Comparison of ENCODE assay signal across 9 cellular contexts in genomic region chr2:195535911-195536522, GRCh38.
DNase-seq lines count a peak whose midpoint lies in the region; ATAC-seq, FAIRE-seq and TF ChIP-seq lines count a peak whose summit lies in the region.
"Had no signal": no experiment of that assay in that cellular context is flagged by ENCODE, and none has a peak within 500 bp of the region (broad histone marks: within the 10 kb centered on the region; RNA-seq: fewer than 3 reads in every experiment).

No MANE protein-coding gene starts in this region.

- H3K4me1 ChIP-seq in OCI-LY3 (ENCODE audit: low read length), result peaks cover 74% of the 10 kb centered on the region

- peak overlapping the region; percentile 68 for H3K27ac ChIP-seq in OCI-LY3 (ENCODE audit: low read length)

- peak overlapping the region; percentile 65 for H3K4me3 Mint-ChIP-seq in activated T-helper 1 cell treated with anti-CD3 and anti-CD28 coated beads, Interleukin-12 subunit alpha, Interleukin-12 subunit beta, Interleukin-2, Interleukin-4 antibody, amounts not matched to agents 30 ng/mL and 10 ng/mL and 1 ng/mL, durations not matched to agents 14 hours and 24 hours and 36 hours
- H3K4me3 Mint-ChIP-seq in HFFc6, result no peak overlapping the region

- intact Hi-C loops in activated T-helper 1 cell treated with anti-CD3 and anti-CD28 coated beads, Interleukin-12 subunit alpha, Interleukin-12 subunit beta, Interleukin-2, Interleukin-4 antibody, amounts not matched to agents 30 ng/mL and 10 ng/mL and 1 ng/mL, durations not matched to agents 14 hours and 24 hours and 36 hours (cut with micrococcal nuclease), result loop anchor here (1.0 to 10.0 kb wide), 8 partner anchors 8 to 1071 kb away; partner anchors contain the start of genes DNAH7, SLC39A10 and STK17B
- intact Hi-C loops in sciatic nerve (cut with DNase I), result no loop called here

- no peaks in the 10 kb centered on the region for H4K20me1 ChIP-seq in OCI-LY3 (ENCODE audit: insufficient read depth, low read length)

- peak overlapping the region; percentile 96 for H3K27ac Mint-ChIP-seq in activated T-helper 1 cell treated with anti-CD3 and anti-CD28 coated beads, Interleukin-12 subunit alpha, Interleukin-12 subunit beta, Interleukin-2, Interleukin-4 antibody, amounts not matched to agents 30 ng/mL and 10 ng/mL and 1 ng/mL, durations not matched to agents 14 hours and 24 hours and 36 hours
- H3K27ac Mint-ChIP-seq in HFFc6, result no peak overlapping the region

- peak overlapping the region; percentile 50 for H3K4me2 ChIP-seq in OCI-LY3 (ENCODE audit: low read length)

- no peaks in the 10 kb centered on the region for H3K36me3 ChIP-seq in OCI-LY3 (replicated peaks; ENCODE audit: low read depth, low read length)

- H3K79me2 ChIP-seq in OCI-LY3 (ENCODE audit: low read length), result no peaks in the 10 kb centered on the region

- H3K9ac ChIP-seq in OCI-LY3 (ENCODE audit: low read length), result peak overlapping the region; percentile 32; the same call in 1 of the 2 replicates

- ATAC-seq in HG02852 (IDR thresholded peaks at IDR 0.05; ENCODE audit: unreplicated experiment) (peak; percentile 88), sciatic nerve (peak; percentile 76)

- FAIRE-seq in GM18507 (lab: Jason Lieb, UNC), result peak; percentile 98

- DNase-seq in GM18507 (ENCODE audit: extremely low spot score, insufficient read length, low read depth), result peak; percentile 51
- DNase-seq in activated T-helper 1 cell treated with anti-CD3 and anti-CD28 coated beads, Interleukin-12 subunit alpha, Interleukin-12 subunit beta, Interleukin-2, Interleukin-4 antibody, amounts not matched to agents 30 ng/mL and 10 ng/mL and 1 ng/mL, durations not matched to agents 14 hours and 24 hours and 36 hours (ENCODE audit: low spot score), result peak; percentile 77
- DNase-seq in sciatic nerve (ENCODE audit: low spot score), result no peak
- no peak for DNase-seq in islet precursor cell
- no peak for DNase-seq in HFFc6
- DNase-seq in AG20443 (ENCODE audit: low spot score), result no peak

- no peaks in the 10 kb centered on the region for H3K27me3 ChIP-seq in OCI-LY3 (ENCODE audit: low read depth, low read length)
- H3K27me3 ChIP-seq: dorsolateral prefrontal cortex had no signal

- H3K36me3 Mint-ChIP-seq in activated T-helper 1 cell treated with anti-CD3 and anti-CD28 coated beads, Interleukin-12 subunit alpha, Interleukin-12 subunit beta, Interleukin-2, Interleukin-4 antibody, amounts not matched to agents 30 ng/mL and 10 ng/mL and 1 ng/mL, durations not matched to agents 14 hours and 24 hours and 36 hours (ENCODE audit: low read depth), result peaks cover 17% of the 10 kb centered on the region
- no peaks in the 10 kb centered on the region for H3K36me3 Mint-ChIP-seq in HFFc6 (ENCODE audit: low read depth)

- peaks cover 4% of the 10 kb centered on the region; the same call in 1 of the 2 replicates for H3K9me3 ChIP-seq in OCI-LY3 (ENCODE audit: insufficient read depth, low read length)

- peak overlapping the region; percentile 8; the same call in 1 of the 2 replicates for H3K4me3 ChIP-seq in OCI-LY3 (ENCODE audit: low read length)
- H3K4me3 ChIP-seq: dorsolateral prefrontal cortex had no signal

- peaks cover 13% of the 10 kb centered on the region for H3K9me3 Mint-ChIP-seq in activated T-helper 1 cell treated with anti-CD3 and anti-CD28 coated beads, Interleukin-12 subunit alpha, Interleukin-12 subunit beta, Interleukin-2, Interleukin-4 antibody, amounts not matched to agents 30 ng/mL and 10 ng/mL and 1 ng/mL, durations not matched to agents 14 hours and 24 hours and 36 hours
- no peaks in the 10 kb centered on the region for H3K9me3 Mint-ChIP-seq in HFFc6

- peaks cover 96% of the 10 kb centered on the region for H3K4me1 Mint-ChIP-seq in activated T-helper 1 cell treated with anti-CD3 and anti-CD28 coated beads, Interleukin-12 subunit alpha, Interleukin-12 subunit beta, Interleukin-2, Interleukin-4 antibody, amounts not matched to agents 30 ng/mL and 10 ng/mL and 1 ng/mL, durations not matched to agents 14 hours and 24 hours and 36 hours (ENCODE audit: low read depth)
- H3K4me1 Mint-ChIP-seq in HFFc6 (ENCODE audit: low read depth), result peaks cover 60% of the 10 kb centered on the region

- H2AFZ ChIP-seq in OCI-LY3 (ENCODE audit: low read depth, low read length), result 0 out of 2 replicates have a peak overlapping the region, but pooled peaks have one; percentile 27

- no peaks in the 10 kb centered on the region for H3K27me3 Mint-ChIP-seq in activated T-helper 1 cell treated with anti-CD3 and anti-CD28 coated beads, Interleukin-12 subunit alpha, Interleukin-12 subunit beta, Interleukin-2, Interleukin-4 antibody, amounts not matched to agents 30 ng/mL and 10 ng/mL and 1 ng/mL, durations not matched to agents 14 hours and 24 hours and 36 hours (ENCODE audit: insufficient read depth)
- H3K27me3 Mint-ChIP-seq in HFFc6 (ENCODE audit: insufficient read depth), result no peaks in the 10 kb centered on the region

- TF ChIP-seq CTCF in OCI-LY3 (IDR thresholded peaks at IDR 0.05; ENCODE audit: low read depth, low read length) (no peak), HFFc6 (IDR thresholded peaks at IDR 0.05) (no peak)

Comparison
In these comparisons a context has a peak if more than half of its experiments do, and no peak if none do; other contexts are left out.
1. DNase-seq: peak in GM18507 (single experiment) and activated T-helper 1 cell treated with anti-CD3 and anti-CD28 coated beads, Interleukin-12 subunit alpha, Interleukin-12 subunit beta, Interleukin-2, Interleukin-4 antibody, amounts not matched to agents 30 ng/mL and 10 ng/mL and 1 ng/mL, durations not matched to agents 14 hours and 24 hours and 36 hours (single experiment); none in sciatic nerve (single experiment), islet precursor cell (single experiment), HFFc6 (single experiment) and AG20443 (single experiment).